ENCODE assay signal across 13 cellular contexts in genomic region chr9:128056887-128057723, GRCh38. TPM values are rescaled to one million over a fixed set of nuclear protein-coding genes. Genes with fewer than 3 reads are reported as not detected.
DNase-seq lines count a peak whose midpoint lies in the region; ATAC-seq, FAIRE-seq and TF ChIP-seq lines count a peak whose summit lies in the region.
"Had no signal": no experiment of that assay in that cellular context is flagged by ENCODE, and none has a peak within 500 bp of the region (broad histone marks: within the 10 kb centered on the region; RNA-seq: fewer than 3 reads in every experiment).

No MANE protein-coding gene starts in this region.

- H3K9me2 ChIP-seq in PC-3 (replicated peaks; ENCODE audit: low read length): no peaks in the 10 kb centered on the region

- no peaks in the 10 kb centered on the region for H4K20me1 ChIP-seq in PC-3 (ENCODE audit: low read length)

- 63 to 70% (median 68%) methylated on average over 14 of the region's 14 CpGs for WGBS in stomach, 5 donors

- H3K79me2 ChIP-seq in PC-3 (ENCODE audit: low read length): no peaks in the 10 kb centered on the region

- peak; percentile 55 for DNase-seq in PC-3
- DNase-seq in left colon: peak; percentile 77 to 80
- peak; percentile 79 for DNase-seq in stomach
- no peak for DNase-seq in stimulated activated CD4-positive, alpha-beta T cell treated with anti-CD3 and anti-CD28 coated beads, Interleukin-4, amount 100 ng/mL, for 1 hour
- no peak for DNase-seq in H54 (ENCODE audit: insufficient read length, low spot score)
- DNase-seq: activated CD4-positive, alpha-beta T cell treated with anti-CD3 and anti-CD28 coated beads for 1 hour; KG1; natural killer cell; NCI-H226; stimulated activated CD4-positive, alpha-beta T cell treated with anti-CD3 and anti-CD28 coated beads, Interleukin-12 subunit alpha, Interleukin-12 subunit beta, amount 100 ng/mL, for 4 hours had no signal

- H3K27ac ChIP-seq in HEK293 (ENCODE audit: extremely low read depth, low read depth, low read length): no peak overlapping the region
- H3K27ac ChIP-seq in PC-3 (ENCODE audit: low read length): peak overlapping the region; percentile 25; the same call in 1 of the 2 replicates
- H3K27ac ChIP-seq in stomach: peak overlapping the region in 4 of 5 donors; percentile 79 to 89 (median 86)

- no peak for TF ChIP-seq EP300 in stomach (IDR thresholded peaks at IDR 0.05)

- POLR2A ChIA-PET in HEK293 (lab: Yijun Ruan, JAX): interaction anchor here (0.5 kb wide), 1 partner anchor 22 kb away, joined by 4 read pairs; no protein-coding TSS in a partner anchor
- POLR2A ChIA-PET in PC-3 (lab: Charles Lee; ENCODE audit: unreplicated experiment): no interaction called here

- FAIRE-seq in H54 (lab: Jason Lieb, UNC): no peak

- TF ChIP-seq POLR2A in stomach (IDR thresholded peaks at IDR 0.05) (no peak), H54 (IDR thresholded peaks at IDR 0.05; ENCODE audit: low read depth, low read length) (no peak)

- CTCF ChIA-PET in HEK293 (lab: Yijun Ruan, JAX): interaction anchor here (1.1 to 1.3 kb wide), 2 partner anchors 68 to 113 kb away, joined by 3 to 4 read pairs; no protein-coding TSS in a partner anchor
- CTCF ChIA-PET in PC-3 (lab: Charles Lee): no interaction called here

- H3K4me2 ChIP-seq in PC-3 (ENCODE audit: low read length): peak overlapping the region; percentile 17; the same call in 1 of the 2 replicates

- H3K4me3 ChIP-seq in HEK293 (ENCODE audit: low read depth, low read length): no peak overlapping the region
- H3K4me3 ChIP-seq in PC-3 (ENCODE audit: low read length): no peak overlapping the region
- no peak overlapping the region for H3K4me3 ChIP-seq in stomach

- no peak overlapping the region for H3K9ac ChIP-seq in PC-3 (ENCODE audit: low read length)

- BruUV-seq in PC-3 (replicated peaks; lab: Mats Ljungman, UMichigan): no TSS peak

- intact Hi-C loops in PC-3 (cut with micrococcal nuclease): no loop called here
- intact Hi-C loops in left colon (cut with DNase I, micrococcal nuclease): no loop called here
- intact Hi-C loops in stomach (cut with DNase I; ENCODE audit: low total_unique reads): no loop called here

- H3K36me3 ChIP-seq in HEK293 (ENCODE audit: control insufficient read depth in 2 of 2, insufficient read depth in 1 of 2, low read length in 2 of 2) (peaks cover 0 to 6% of the 10 kb centered on the region in 2 experiments; a peak in 1 of 3 replicates), PC-3 (ENCODE audit: low read depth, low read length) (no peaks in the 10 kb centered on the region), stomach (peaks cover 0 to 10% (median 9%) of the 10 kb centered on the region in 4 donors)

- H3K9me3 ChIP-seq in HEK293 (ENCODE audit: control insufficient read depth, insufficient read depth, low read depth, low read length) (no peaks in the 10 kb centered on the region), PC-3 (ENCODE audit: low read length) (no peaks in the 10 kb centered on the region), stomach (no peaks in the 10 kb centered on the region)

- H3K4me1 ChIP-seq in HEK293 (ENCODE audit: control insufficient read depth, insufficient read depth, low read length) (peaks cover 6% of the 10 kb centered on the region), PC-3 (ENCODE audit: insufficient read depth, low read length) (peaks cover 17% of the 10 kb centered on the region), stomach (peaks cover 23 to 56% (median 40%) of the 10 kb centered on the region in 4 donors)

- no peaks in the 10 kb centered on the region for H3F3A ChIP-seq in PC-3 (ENCODE audit: low read length, unreplicated experiment)

- H3K27me3 ChIP-seq in PC-3 (ENCODE audit: low read length) (no peaks in the 10 kb centered on the region), stomach (no peaks in the 10 kb centered on the region)

- H2AFZ ChIP-seq in PC-3 (ENCODE audit: low read length): 0 out of 2 replicates have a peak overlapping the region, but pooled peaks have one; percentile 38

- ATAC-seq in PC-3: peak; percentile 31; the same call in 1 of the 2 replicates
- peak; percentile 63 for ATAC-seq in left colon
- no peak for ATAC-seq in HG03135 (IDR thresholded peaks at IDR 0.05; ENCODE audit: unreplicated experiment)
- no peak for ATAC-seq in GM19452 (IDR thresholded peaks at IDR 0.05; ENCODE audit: unreplicated experiment)
- ATAC-seq: natural killer cell had no signal

- TF ChIP-seq CTCF in HEK293 (tag by site-specific recombination; IDR thresholded peaks at IDR 0.05) (no peak), PC-3 (conservative IDR thresholded peaks at IDR 0.05; ENCODE audit: low read depth, low read length) (no peak), stomach (IDR thresholded peaks at IDR 0.05) (no peak)

TF ChIP-seq in HEK293, 187 proteins besides CTCF, POLR2A, EP300 and RAD21 (continues in another document):
- TF ChIP-seq ZNF398 (tag by site-specific recombination; IDR thresholded peaks at IDR 0.05) (peak; percentile 96), ZNF791 (tag by site-specific recombination; IDR thresholded peaks at IDR 0.05) (no peak), RBAK (tag by site-specific recombination; IDR thresholded peaks at IDR 0.05) (no peak), ZNF629 (tag by site-specific recombination; IDR thresholded peaks at IDR 0.05) (peak; percentile 72), ZNF16 (tag by site-specific recombination; IDR thresholded peaks at IDR 0.05; ENCODE audit: low read depth) (no peak), TRIM28 (IDR thresholded peaks at IDR 0.05; ENCODE audit: borderline replicate concordance, low read length) (0 out of 2 replicates have a peak, but pooled peaks have one; percentile 38), SETDB1 (IDR thresholded peaks at IDR 0.05; ENCODE audit: insufficient read length, low read length) (no peak), YY2 (tag by site-specific recombination; IDR thresholded peaks at IDR 0.05) (no peak), PRDM1 (tag by site-specific recombination; IDR thresholded peaks at IDR 0.05) (peak; percentile 75), FEZF1 (tag by site-specific recombination; IDR thresholded peaks at IDR 0.05) (no peak), ZNF394 (tag by site-specific recombination; IDR thresholded peaks at IDR 0.05; ENCODE audit: borderline replicate concordance) (no peak), GLIS1 (tag by site-specific recombination; IDR thresholded peaks at IDR 0.05) (peak; percentile 95), PATZ1 (tag by site-specific recombination; IDR thresholded peaks at IDR 0.05) (peak; percentile 75), ZNF660 (tag by site-specific recombination; IDR thresholded peaks at IDR 0.05) (no peak), ZIC2 (tag by site-specific recombination; IDR thresholded peaks at IDR 0.05) (peak; percentile 81), ZNF747 (tag by site-specific recombination; IDR thresholded peaks at IDR 0.05) (no peak), ZNF19 (tag by site-specific recombination; IDR thresholded peaks at IDR 0.05; ENCODE audit: low read depth) (no peak), ZNF169 (tag by site-specific recombination; IDR thresholded peaks at IDR 0.05) (no peak), ZNF311 (tag by site-specific recombination; IDR thresholded peaks at IDR 0.05; ENCODE audit: borderline replicate concordance) (no peak), ZBTB8A (tag by site-specific recombination; IDR thresholded peaks at IDR 0.05) (0 out of 2 replicates have a peak, but pooled peaks have one; percentile 16), ZNF768 (tag by site-specific recombination; IDR thresholded peaks at IDR 0.05) (no peak), ZNF10 (tag by site-specific recombination; IDR thresholded peaks at IDR 0.05) (peak; percentile 53; the same call in 1 of the 2 replicates), ZBTB20 (tag by site-specific recombination; IDR thresholded peaks at IDR 0.05) (0 out of 2 replicates have a peak, but pooled peaks have one; percentile 27), ZNF600 (tag by site-specific recombination; IDR thresholded peaks at IDR 0.05) (peak; percentile 44; the same call in 1 of the 2 replicates)

RNA-seq across cellular contexts. Expression of gene NAIF1, which starts 10.0 kb away (rescaled TPM):
- total RNA-seq in PC-3 (2014; rRNA removed) (8.4 and 11.1 TPM in 2 replicates), left colon (10 to 100 TPM in 1 of 2 donors, 1 to 10 TPM in 1; 10.0 to 10.5 TPM), stomach (10 to 100 TPM in 2 of 5 donors, 1 to 10 TPM in 3; 1.8 to 40.3 (median 6.7) TPM)
- polyA plus RNA-seq in stomach: 10 to 100 TPM in 1 of 3 donors, 1 to 10 TPM in 2; 7.0 to 10.3 (median 8.7) TPM

RNA-seq across cellular contexts. Expression of gene SLC25A25, which starts 10.9 kb away (rescaled TPM):
- total RNA-seq in PC-3 (2014; rRNA removed): 25.2 and 37.0 TPM in 2 replicates
- 10 to 100 TPM; 20.5 to 26.2 TPM for total RNA-seq in left colon
- 10 to 100 TPM; 12.3 to 37.1 (median 32.6) TPM for total RNA-seq in stomach
- 1 to 10 TPM; 7.9 to 9.2 (median 8.1) TPM for polyA plus RNA-seq in stomach

Comparison
In these comparisons a context has a peak if more than half of its experiments do, and no peak if none do; other contexts are left out.
1. ATAC-seq: peak in PC-3 (single experiment) and left colon (single experiment); none in HG03135 (single experiment) and GM19452 (single experiment).
2. DNase-seq: peak in PC-3 (single experiment), left colon (2 of 2) and stomach (single experiment); none in stimulated activated CD4-positive, alpha-beta T cell treated with anti-CD3 and anti-CD28 coated beads, Interleukin-4, amount 100 ng/mL, for 1 hour (single experiment) and H54 (single experiment).